18 cellular contexts compared by ENCODE assay signal in the genomic region with DNA sequence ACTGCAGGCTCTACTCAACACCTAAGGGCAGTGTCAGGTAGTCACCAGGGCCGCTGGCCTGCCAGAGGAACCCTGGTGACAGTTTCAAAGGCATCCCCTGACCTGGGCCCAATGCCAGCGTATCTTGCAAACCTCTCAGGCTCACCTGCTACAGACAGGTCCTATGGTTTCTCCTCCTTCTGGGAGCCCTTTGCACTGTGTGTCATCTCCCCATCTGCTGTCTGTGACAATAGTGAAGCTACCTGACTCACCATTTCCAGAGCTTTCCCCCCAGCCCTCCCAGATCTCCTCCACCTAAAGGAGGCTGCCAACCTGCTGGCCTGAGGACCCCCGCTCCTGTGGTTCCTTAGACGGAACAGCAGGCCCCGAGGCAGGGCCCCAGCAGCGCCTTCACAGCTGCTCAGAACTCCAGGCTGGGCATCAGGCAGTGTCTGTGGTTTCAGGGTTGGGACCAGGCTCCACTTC.
DNase-seq lines count a peak whose midpoint lies in the region; ATAC-seq lines count a peak whose summit lies in the region.
"Had no signal": no experiment of that assay in that cellular context is flagged by ENCODE, and none has a peak within 500 bp of the region (broad histone marks: within the 10 kb centered on the region; RNA-seq: fewer than 3 reads in every experiment).

No MANE protein-coding gene starts in this region.

- no peaks in the 10 kb centered on the region for H3K9me3 Mint-ChIP-seq in activated naive CD8-positive, alpha-beta T cell treated with anti-CD3 and anti-CD28 coated beads, Interleukin-2, amount 50 U/mL, for 24 hours
- H3K9me3 Mint-ChIP-seq in activated naive CD8-positive, alpha-beta T cell treated with anti-CD3 and anti-CD28 coated beads for 36 hours, result no peaks in the 10 kb centered on the region
- H3K9me3 Mint-ChIP-seq: CD8-positive, alpha-beta T cell had no signal

- H3K27me3 Mint-ChIP-seq in activated naive CD8-positive, alpha-beta T cell treated with anti-CD3 and anti-CD28 coated beads, Interleukin-2, amount 50 U/mL, for 24 hours, result peaks cover 21% of the 10 kb centered on the region
- peaks cover 25% of the 10 kb centered on the region for H3K27me3 Mint-ChIP-seq in activated naive CD8-positive, alpha-beta T cell treated with anti-CD3 and anti-CD28 coated beads for 36 hours

- H3K4me1 Mint-ChIP-seq in activated naive CD8-positive, alpha-beta T cell treated with anti-CD3 and anti-CD28 coated beads, Interleukin-2, amount 50 U/mL, for 24 hours, result peaks cover 3% of the 10 kb centered on the region
- no peaks in the 10 kb centered on the region for H3K4me1 Mint-ChIP-seq in activated naive CD8-positive, alpha-beta T cell treated with anti-CD3 and anti-CD28 coated beads for 36 hours

- H3K36me3 Mint-ChIP-seq in activated naive CD8-positive, alpha-beta T cell treated with anti-CD3 and anti-CD28 coated beads, Interleukin-2, amount 50 U/mL, for 24 hours (ENCODE audit: low read depth), result no peaks in the 10 kb centered on the region
- no peaks in the 10 kb centered on the region for H3K36me3 Mint-ChIP-seq in activated naive CD8-positive, alpha-beta T cell treated with anti-CD3 and anti-CD28 coated beads for 36 hours
- H3K36me3 Mint-ChIP-seq: CD8-positive, alpha-beta T cell had no signal

- H3K27ac Mint-ChIP-seq in activated naive CD8-positive, alpha-beta T cell treated with anti-CD3 and anti-CD28 coated beads, Interleukin-2, amount 50 U/mL, for 24 hours, result no peak overlapping the region
- H3K27ac Mint-ChIP-seq in activated naive CD8-positive, alpha-beta T cell treated with anti-CD3 and anti-CD28 coated beads for 36 hours, result no peak overlapping the region
- H3K27ac Mint-ChIP-seq: CD8-positive, alpha-beta T cell had no signal

- peak; percentile 57 for ATAC-seq in activated naive CD8-positive, alpha-beta T cell treated with anti-CD3 and anti-CD28 coated beads, Interleukin-2, amount 50 U/mL, for 24 hours
- ATAC-seq in GM19351 (IDR thresholded peaks at IDR 0.05; ENCODE audit: unreplicated experiment), result no peak
- ATAC-seq: A549; CD8-positive, alpha-beta T cell; PC-3 had no signal

- DNase-seq in activated naive CD8-positive, alpha-beta T cell treated with anti-CD3 and anti-CD28 coated beads, Interleukin-2, amount 50 U/mL, for 24 hours, result no peak
- no peak for DNase-seq in activated naive CD8-positive, alpha-beta T cell treated with anti-CD3 and anti-CD28 coated beads for 36 hours
- DNase-seq in activated CD8-positive, alpha-beta memory T cell treated with anti-CD3 and anti-CD28 coated beads, Interleukin-2, amount 50 U/mL, for 48 hours, result peak; percentile 47
- DNase-seq in mesenteric fat pad (ENCODE audit: low spot score) (peak; percentile 72), SK-N-DZ (ENCODE audit: low spot score) (no peak), retina (no peak)
- DNase-seq: Calu3, IMR-90, NCI-H1417, NCI-H187, NCI-H2107, NCI-H510A, NCI-H774, PC-3, SJCRH30 had no signal

- no peak overlapping the region for H3K4me3 Mint-ChIP-seq in activated naive CD8-positive, alpha-beta T cell treated with anti-CD3 and anti-CD28 coated beads, Interleukin-2, amount 50 U/mL, for 24 hours
- no peak overlapping the region for H3K4me3 Mint-ChIP-seq in activated naive CD8-positive, alpha-beta T cell treated with anti-CD3 and anti-CD28 coated beads for 36 hours
- H3K4me3 Mint-ChIP-seq: CD8-positive, alpha-beta T cell had no signal

Comparison
In these comparisons a context has a peak if more than half of its experiments do, and no peak if none do; other contexts are left out.
1. DNase-seq: peak in activated CD8-positive, alpha-beta memory T cell treated with anti-CD3 and anti-CD28 coated beads, Interleukin-2, amount 50 U/mL, for 48 hours (single experiment) and mesenteric fat pad (single experiment); none in activated naive CD8-positive, alpha-beta T cell treated with anti-CD3 and anti-CD28 coated beads, Interleukin-2, amount 50 U/mL, for 24 hours (single experiment), activated naive CD8-positive, alpha-beta T cell treated with anti-CD3 and anti-CD28 coated beads for 36 hours (single experiment), SK-N-DZ (single experiment) and retina (single experiment).